ENCODE assay signal across 11 cellular contexts in genomic region chr1:184118051-184118450, GRCh38.
DNase-seq lines count a peak whose midpoint lies in the region; ATAC-seq, FAIRE-seq and TF ChIP-seq lines count a peak whose summit lies in the region.
"Had no signal": no experiment of that assay in that cellular context is flagged by ENCODE, and none has a peak within 500 bp of the region (broad histone marks: within the 10 kb centered on the region; RNA-seq: fewer than 3 reads in every experiment).

No MANE protein-coding gene starts in this region.

- H3K9me3 ChIP-seq in AG04450 (ENCODE audit: control insufficient read depth, insufficient read depth, low read length), result no peaks in the 10 kb centered on the region; the same call in 1 of the 2 replicates
- H3K9me3 ChIP-seq in HepG2 (ENCODE audit: low read length), result no peaks in the 10 kb centered on the region

- TF ChIP-seq EP300 in HepG2 (IDR thresholded peaks at IDR 0.05; ENCODE audit: low read depth in 2 of 2, low read length in 2 of 2) (no peak), HepG2 (CRISPR knock-in tag; IDR thresholded peaks at IDR 0.05; ENCODE audit: borderline replicate concordance) (no peak)

- ATAC-seq in HepG2 (no peak), HG03135 (IDR thresholded peaks at IDR 0.05; ENCODE audit: unreplicated experiment) (no peak)

- no peak for FAIRE-seq in HepG2 (lab: Jason Lieb, UNC)
- FAIRE-seq: TTC549 had no signal

- H3K27me3 ChIP-seq in AG04450 (ENCODE audit: control insufficient read depth, insufficient read depth, low read length) (no peaks in the 10 kb centered on the region), kidney epithelial cell (ENCODE audit: control insufficient read depth, insufficient read depth, low read length) (no peaks in the 10 kb centered on the region), HepG2 (ENCODE audit: control insufficient read depth in 1 of 2, insufficient read depth in 2 of 2, low read length in 2 of 2) (no peaks in the 10 kb centered on the region)

- TF ChIP-seq RAD21 in HepG2 (CRISPR knock-in tag; IDR thresholded peaks at IDR 0.05), result no peak

- no peak overlapping the region for H3K4me3 ChIP-seq in AG04450 (ENCODE audit: low read depth, low read length)
- H3K4me3 ChIP-seq in kidney epithelial cell (ENCODE audit: low read depth, low read length), result no peak overlapping the region
- H3K4me3 ChIP-seq in HepG2 (replicated peaks in 1 of 3; ENCODE audit: insufficient read depth in 1 of 3, low read depth in 2 of 3, low read length in 3 of 3), result no peak overlapping the region

- H2AFZ ChIP-seq in HepG2 (ENCODE audit: low read length), result no peak overlapping the region

- TF ChIP-seq CTCF in AG04450 (IDR thresholded peaks at IDR 0.05; ENCODE audit: low read depth, low read length), result no peak
- TF ChIP-seq CTCF in kidney epithelial cell (IDR thresholded peaks at IDR 0.05; ENCODE audit: insufficient read depth, low read length, poor library complexity, severe bottlenecking), result no peak
- TF ChIP-seq CTCF in HepG2 (CRISPR knock-in tag; IDR thresholded peaks at IDR 0.05), result no peak

- TF ChIP-seq POLR2A in HepG2 (IDR thresholded peaks at IDR 0.05; ENCODE audit: insufficient read depth in 1 of 2, low read depth in 2 of 2, low read length in 2 of 2), result no peak

- DNase-seq in AG04450 (ENCODE audit: low read depth, low spot score), result peak; percentile 92
- peak; percentile 87 for DNase-seq in HPDE6-E6E7 (ENCODE audit: extremely low spot score)
- peak; percentile 60 for DNase-seq in astrocyte of the hippocampus (ENCODE audit: low read depth, low spot score)
- peak; percentile 63 for DNase-seq in kidney epithelial cell (ENCODE audit: low read depth)
- DNase-seq in head of caudate nucleus, result no peak
- no peak for DNase-seq in NCI-H2029 (lab: John Stamatoyannopoulos, UW)
- no peak for DNase-seq in HepG2 (ENCODE audit: low spot score)
- DNase-seq: activated T-cell treated with anti-CD3 and anti-CD28 coated beads, Interleukin-2, amount 50 U/mL, for 1 hour; hippocampal formation had no signal

- intact Hi-C loops in head of caudate nucleus (cut with DNase I) (no loop called here), HepG2 (cut with micrococcal nuclease; ENCODE audit: unreplicated experiment) (no loop called here)

- H3K9ac ChIP-seq in HepG2 (ENCODE audit: insufficient read depth, low read depth, low read length), result no peak overlapping the region

- peak overlapping the region; percentile 79 for H3K27ac ChIP-seq in AG04450 (ENCODE audit: low read depth, low read length)
- H3K27ac ChIP-seq in HepG2 (ENCODE audit: extremely low read length, insufficient read depth, low read length), result no peak overlapping the region

- no peaks in the 10 kb centered on the region for H3K4me1 ChIP-seq in HepG2 (ENCODE audit: insufficient read depth, low read length)

- no peaks in the 10 kb centered on the region for H3K36me3 ChIP-seq in kidney epithelial cell (ENCODE audit: control insufficient read depth, insufficient read depth, low read length)
- no peaks in the 10 kb centered on the region for H3K36me3 ChIP-seq in HepG2 (replicated peaks in 1 of 2; ENCODE audit: control insufficient read depth in 1 of 2, insufficient read depth in 2 of 2, low read length in 2 of 2)

- WGBS in HepG2 (ENCODE audit: low lambda C conversion rate), result 6% methylated on average over 2 of the region's 2 CpGs

- no TSS peak for BruUV-seq in HepG2 (replicated peaks; lab: Mats Ljungman, UMichigan)

- no peaks in the 10 kb centered on the region for H4K20me1 ChIP-seq in HepG2 (ENCODE audit: insufficient read depth, low read length)

- H3K79me2 ChIP-seq in HepG2 (ENCODE audit: insufficient read depth, low read length), result no peaks in the 10 kb centered on the region

- POLR2A ChIA-PET in AG04450 (lab: Yijun Ruan, JAX) (interaction anchor here (1.0 kb wide), 1 partner anchor 46 kb away, joined by 3 read pairs; no protein-coding TSS in a partner anchor), HepG2 (lab: Yijun Ruan, JAX) (no interaction called here)

- no peak overlapping the region for H3K4me2 ChIP-seq in HepG2 (ENCODE audit: low read depth, low read length)

- CTCF ChIA-PET in AG04450 (lab: Charles Lee), result no interaction called here
- CTCF ChIA-PET in HepG2 (lab: Yijun Ruan, JAX; ENCODE audit: low intra/inter-chr PET ratio, low total read pairs), result no interaction called here

- in situ Hi-C loops in HepG2 (cut with HindIII; ENCODE audit: extremely low pct_ligation_motif_present, low pct_unique_long_range_greater_than_20kb), result no loop called here

TF ChIP-seq in HepG2, 621 proteins besides CTCF, POLR2A, EP300 and RAD21:
- no peak for TF ChIP-seq TBX3 (IDR thresholded peaks at IDR 0.05; ENCODE audit: borderline replicate concordance)
- no peak for TF ChIP-seq HMGA1 (CRISPR knock-in tag; conservative IDR thresholded peaks at IDR 0.05)
- TF ChIP-seq ADNP (CRISPR knock-in tag; IDR thresholded peaks at IDR 0.05), result no peak
- no peak for TF ChIP-seq ZMAT5 (CRISPR knock-in tag; IDR thresholded peaks at IDR 0.05; ENCODE audit: borderline replicate concordance, low read depth)

Comparison
In these comparisons a context has a peak if more than half of its experiments do, and no peak if none do; other contexts are left out.
1. DNase-seq: peak in AG04450 (single experiment), HPDE6-E6E7 (single experiment), astrocyte of the hippocampus (single experiment) and kidney epithelial cell (single experiment); none in head of caudate nucleus (0 of 42), NCI-H2029 (single experiment) and HepG2 (single experiment).